ENCODE assay signal across 8 cellular contexts in the genomic region with DNA sequence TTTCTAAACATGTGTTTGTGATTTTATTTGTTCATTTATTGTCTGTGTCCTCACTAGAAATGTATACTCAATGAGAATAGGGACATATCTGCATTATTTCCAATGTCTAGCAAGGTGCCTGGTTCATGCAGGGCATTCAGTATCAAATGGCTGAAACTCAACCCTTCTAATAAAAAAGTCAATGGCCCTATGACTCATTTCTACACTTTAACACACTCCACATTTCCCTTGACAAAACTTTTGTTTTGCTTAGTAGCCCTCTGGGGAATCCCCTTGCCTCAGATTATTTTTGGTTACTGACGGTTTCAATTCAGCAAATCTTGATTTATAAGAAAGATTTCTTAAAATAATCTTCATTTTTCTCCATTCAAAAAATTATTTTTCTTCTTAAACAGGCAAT.
DNase-seq lines count a peak whose midpoint lies in the region; ATAC-seq and TF ChIP-seq lines count a peak whose summit lies in the region.

No MANE protein-coding gene starts in this region.

- H3K9me3 ChIP-seq in fibroblast of lung (ENCODE audit: control insufficient read depth, insufficient read depth, low read depth, low read length) (no peaks in the 10 kb centered on the region), Caco-2 (no peaks in the 10 kb centered on the region)

- H3K27ac ChIP-seq in fibroblast of lung (ENCODE audit: insufficient read depth, low read length): no peak overlapping the region

- H3K27ac Mint-ChIP-seq in Caco-2 (ENCODE audit: unreplicated experiment): no peak overlapping the region

- H3K27me3 ChIP-seq in fibroblast of lung (ENCODE audit: control insufficient read depth, insufficient read depth, low read length) (no peaks in the 10 kb centered on the region), Caco-2 (replicated peaks; ENCODE audit: control insufficient read depth, insufficient read depth, low read length) (no peaks in the 10 kb centered on the region)

- peak; percentile 54 for DNase-seq in GM12865 (ENCODE audit: low read depth)
- DNase-seq in fibroblast of lung (ENCODE audit: low read depth in 2 of 2): peak; percentile 49 to 69
- DNase-seq in Caco-2: no peak
- no peak for DNase-seq in NCI-H2196 (lab: John Stamatoyannopoulos, UW; ENCODE audit: unreplicated experiment)
- no peak for DNase-seq in activated CD8-positive, alpha-beta memory T cell treated with anti-CD3 and anti-CD28 coated beads, Interleukin-2, amount 50 U/mL, for 48 hours
- DNase-seq in mucosa of gallbladder (ENCODE audit: low spot score): no peak

- no peaks in the 10 kb centered on the region for H3K9me3 Mint-ChIP-seq in Caco-2 (ENCODE audit: unreplicated experiment)

- no peak overlapping the region for H2AFZ ChIP-seq in fibroblast of lung (ENCODE audit: low read length)

- BruUV-seq in Caco-2 (replicated peaks; lab: Mats Ljungman, UMichigan): no TSS peak

- intact Hi-C loops in Caco-2 (cut with micrococcal nuclease; ENCODE audit: unreplicated experiment): no loop called here

- peaks cover 4% of the 10 kb centered on the region for H3K36me3 Mint-ChIP-seq in Caco-2 (ENCODE audit: insufficient read depth, unreplicated experiment)

- TF ChIP-seq CTCF in GM12865 (IDR thresholded peaks at IDR 0.05; ENCODE audit: insufficient read depth, low read depth, low read length, missing control alignments) (no peak), fibroblast of lung (conservative IDR thresholded peaks at IDR 0.05 in 1 of 2, IDR thresholded peaks at IDR 0.05 in 1 of 2; ENCODE audit: low read depth in 1 of 2, low read length in 2 of 2) (no peak), Caco-2 (IDR thresholded peaks at IDR 0.05; ENCODE audit: insufficient read depth in 1 of 2, low read depth in 1 of 2, low read length in 1 of 2, severe bottlenecking in 1 of 2, unreplicated experiment in 1 of 2) (no peak)

- H3K79me2 ChIP-seq in fibroblast of lung (ENCODE audit: control insufficient read depth, insufficient read depth, low read length): no peaks in the 10 kb centered on the region

- POLR2A ChIA-PET in Caco-2 (lab: Charles Lee): no interaction called here

- no peak overlapping the region for H3K4me3 Mint-ChIP-seq in Caco-2 (ENCODE audit: unreplicated experiment)

- H3K4me2 ChIP-seq in fibroblast of lung (ENCODE audit: extremely low read depth, insufficient read depth, low read length): no peak overlapping the region

- H3K9ac ChIP-seq in fibroblast of lung (ENCODE audit: insufficient read depth, low read length): no peak overlapping the region

- peaks cover 12% of the 10 kb centered on the region for H3K4me1 ChIP-seq in fibroblast of lung (ENCODE audit: control insufficient read depth, extremely low read depth, insufficient read depth, low read length)
- peaks cover 20% of the 10 kb centered on the region for H3K4me1 ChIP-seq in Caco-2

- no peaks in the 10 kb centered on the region for H4K20me1 ChIP-seq in fibroblast of lung (ENCODE audit: control insufficient read depth, extremely low read depth, insufficient read depth, low read length)

- ATAC-seq in GM21528 (IDR thresholded peaks at IDR 0.05; ENCODE audit: low FRiP score, unreplicated experiment) (peak; percentile 86), HG03575 (IDR thresholded peaks at IDR 0.05; ENCODE audit: extremely low read depth, insufficient number of reproducible peaks, low FRiP score, unreplicated experiment) (peak; percentile 78)

- peaks cover 6% of the 10 kb centered on the region for H3K27me3 Mint-ChIP-seq in Caco-2 (ENCODE audit: insufficient read depth, unreplicated experiment)

- H3K4me3 ChIP-seq in GM12865 (ENCODE audit: low read depth, low read length): no peak overlapping the region
- no peak overlapping the region for H3K4me3 ChIP-seq in fibroblast of lung (replicated peaks in 1 of 4; ENCODE audit: control extremely low read depth in 1 of 4, insufficient read depth in 1 of 4, low read depth in 3 of 4, low read length in 4 of 4)
- H3K4me3 ChIP-seq in Caco-2 (ENCODE audit: low read depth, low read length): no peak overlapping the region

- CTCF ChIA-PET in Caco-2 (lab: Charles Lee): no interaction called here

- H3K36me3 ChIP-seq in fibroblast of lung (ENCODE audit: control insufficient read depth, insufficient read depth, low read length) (no peaks in the 10 kb centered on the region), Caco-2 (ENCODE audit: control insufficient read depth, insufficient read depth, low read length) (no peaks in the 10 kb centered on the region)

- H3K4me1 Mint-ChIP-seq in Caco-2 (ENCODE audit: low read depth, unreplicated experiment): peaks cover 17% of the 10 kb centered on the region

Comparison
In these comparisons a context has a peak if more than half of its experiments do, and no peak if none do; other contexts are left out.
1. DNase-seq: peak in GM12865 (single experiment) and fibroblast of lung (2 of 2); none in Caco-2 (0 of 2), NCI-H2196 (single experiment), activated CD8-positive, alpha-beta memory T cell treated with anti-CD3 and anti-CD28 coated beads, Interleukin-2, amount 50 U/mL, for 48 hours (single experiment) and mucosa of gallbladder (single experiment).